In genomic region chr7:102992820-102993531, GRCh38 we compare ENCODE assay signal across 1 cellular context.
TF ChIP-seq lines count a peak whose summit lies in the region.

No MANE protein-coding gene starts in this region.

TF ChIP-seq in HEK293, 187 proteins besides CTCF, POLR2A, EP300 and RAD21 (continued from another document and continues in another):
- peak; percentile 76; the same call in 1 of the 2 replicates for TF ChIP-seq TSHZ1 (tag by site-specific recombination; IDR thresholded peaks at IDR 0.05; ENCODE audit: borderline replicate concordance)
- TF ChIP-seq ZNF571 (tag by site-specific recombination; IDR thresholded peaks at IDR 0.05), result no peak
- TF ChIP-seq ZNF391 (tag by site-specific recombination; IDR thresholded peaks at IDR 0.05; ENCODE audit: borderline replicate concordance, low read depth), result 0 out of 2 replicates have a peak, but pooled peaks have one; percentile 50
- peak; percentile 80 for TF ChIP-seq ZNF639 (tag by site-specific recombination; IDR thresholded peaks at IDR 0.05)
- TF ChIP-seq OVOL3 (tag by site-specific recombination; IDR thresholded peaks at IDR 0.05), result peak; percentile 87; the same call in 1 of the 2 replicates
- no peak for TF ChIP-seq ZNF623 (tag by site-specific recombination; IDR thresholded peaks at IDR 0.05)
- TF ChIP-seq ZNF2 (tag by site-specific recombination; IDR thresholded peaks at IDR 0.05), result peak; percentile 46; the same call in 1 of the 2 replicates
- no peak; the same call in 1 of the 2 replicates for TF ChIP-seq ZNF518A (tag by site-specific recombination; conservative IDR thresholded peaks at IDR 0.05; ENCODE audit: low read depth)
- TF ChIP-seq ZSCAN23 (tag by site-specific recombination; IDR thresholded peaks at IDR 0.05), result 0 out of 2 replicates have a peak, but pooled peaks have one; percentile 4
- TF ChIP-seq ZBTB17 (tag by site-specific recombination; IDR thresholded peaks at IDR 0.05), result 0 out of 2 replicates have a peak, but pooled peaks have one; percentile 13
- TF ChIP-seq HOXC10 (CRISPR knock-in tag; IDR thresholded peaks at IDR 0.05), result no peak
- TF ChIP-seq OSR2 (tag by site-specific recombination; IDR thresholded peaks at IDR 0.05), result peak; percentile 75
- TF ChIP-seq ZFP37 (tag by site-specific recombination; IDR thresholded peaks at IDR 0.05), result no peak
- no peak for TF ChIP-seq ZNF26 (tag by site-specific recombination; IDR thresholded peaks at IDR 0.05)
- peak; percentile 93 for TF ChIP-seq ZNF843 (tag by site-specific recombination; IDR thresholded peaks at IDR 0.05)
- peak; percentile 47 for TF ChIP-seq SETDB1 (IDR thresholded peaks at IDR 0.05; ENCODE audit: insufficient read length, low read length)
- no peak for TF ChIP-seq BCL11B (tag by site-specific recombination; IDR thresholded peaks at IDR 0.05; ENCODE audit: low read depth)
- peak; percentile 8; the same call in 1 of the 2 replicates for TF ChIP-seq ZNF146 (tag by site-specific recombination; IDR thresholded peaks at IDR 0.05)
- no peak for TF ChIP-seq ZNF138 (tag by site-specific recombination; IDR thresholded peaks at IDR 0.05; ENCODE audit: borderline replicate concordance)
- no peak for TF ChIP-seq ZSCAN5A (tag by site-specific recombination; IDR thresholded peaks at IDR 0.05)
- TF ChIP-seq ZNF830 (tag by site-specific recombination; IDR thresholded peaks at IDR 0.05; ENCODE audit: low read depth), result no peak
- TF ChIP-seq ZNF660 (tag by site-specific recombination; IDR thresholded peaks at IDR 0.05), result 0 out of 2 replicates have a peak, but pooled peaks have one; percentile 17
- no peak for TF ChIP-seq ELK4 (IDR thresholded peaks at IDR 0.05; ENCODE audit: borderline replicate concordance, low read depth, low read length)
- peak; percentile 73 for TF ChIP-seq KLF10 (tag by site-specific recombination; IDR thresholded peaks at IDR 0.05)
- TF ChIP-seq ZNF148 (tag by site-specific recombination; IDR thresholded peaks at IDR 0.05; ENCODE audit: borderline replicate concordance), result no peak
- no peak for TF ChIP-seq RBAK (tag by site-specific recombination; IDR thresholded peaks at IDR 0.05)
- peak; percentile 58; the same call in 1 of the 2 replicates for TF ChIP-seq GLIS1 (tag by site-specific recombination; IDR thresholded peaks at IDR 0.05)
- TF ChIP-seq SP7 (tag by site-specific recombination; IDR thresholded peaks at IDR 0.05), result peak; percentile 84
- TF ChIP-seq REST (tag by site-specific recombination; IDR thresholded peaks at IDR 0.05), result no peak
- TF ChIP-seq ZNF791 (tag by site-specific recombination; IDR thresholded peaks at IDR 0.05), result no peak
- TF ChIP-seq ZNF19 (tag by site-specific recombination; IDR thresholded peaks at IDR 0.05; ENCODE audit: low read depth), result no peak
- TF ChIP-seq ZNF23 (tag by site-specific recombination; IDR thresholded peaks at IDR 0.05; ENCODE audit: borderline replicate concordance), result no peak
- no peak for TF ChIP-seq ZNF777 (tag by site-specific recombination; IDR thresholded peaks at IDR 0.05; ENCODE audit: borderline replicate concordance)
- TF ChIP-seq KLF9 (tag by site-specific recombination; IDR thresholded peaks at IDR 0.05; ENCODE audit: low read depth), result no peak
- TF ChIP-seq KLF1 (tag by site-specific recombination; IDR thresholded peaks at IDR 0.05), result peak; percentile 60; the same call in 1 of the 2 replicates
- peak; percentile 87 for TF ChIP-seq ZNF629 (tag by site-specific recombination; IDR thresholded peaks at IDR 0.05)
- TF ChIP-seq ZNF362 (tag by site-specific recombination; IDR thresholded peaks at IDR 0.05), result peak; percentile 50; the same call in 1 of the 2 replicates
